Comparison of ENCODE assay signal across 1 cellular context in genomic region chr1:1073743-1074587, GRCh38.
TF ChIP-seq lines count a peak whose summit lies in the region.

RNF223 (minus strand) TSS chr1:1074306; CDS start chr1:1072566, 1,740 bp downstream.

TF ChIP-seq in IMR-90, 13 proteins besides CTCF, POLR2A, EP300 and RAD21 (continued from another document):
- no peak for TF ChIP-seq CEBPB (IDR thresholded peaks at IDR 0.05; ENCODE audit: low read depth, low read length)
- no peak for TF ChIP-seq BHLHE40 (IDR thresholded peaks at IDR 0.05; ENCODE audit: low read depth, low read length)
- TF ChIP-seq MXI1 (IDR thresholded peaks at IDR 0.05; ENCODE audit: borderline replicate concordance, low read depth, low read length), result no peak
- no peak for TF ChIP-seq MAFK (IDR thresholded peaks at IDR 0.05; ENCODE audit: low read depth, low read length)
